In genomic region chr3:27721717-27722564, GRCh38 we compare ENCODE assay signal across 9 cellular contexts. TPM values are rescaled to one million over a fixed set of nuclear protein-coding genes. Genes with fewer than 3 reads are reported as not detected.
DNase-seq lines count a peak whose midpoint lies in the region; ATAC-seq and TF ChIP-seq lines count a peak whose summit lies in the region.
"Had no signal": no experiment of that assay in that cellular context is flagged by ENCODE, and none has a peak within 500 bp of the region (broad histone marks: within the 10 kb centered on the region; RNA-seq: fewer than 3 reads in every experiment).

Gene EOMES, minus strand, starts transcription at chr3:27722323. Its CDS starts 29 bp downstream, at chr3:27722294.

- H3K27ac ChIP-seq in Peyer's patch (peak within 1 kb of the TSS in 1 of 4 donors; percentile 58), gastrocnemius medialis (no peak within 1 kb of the TSS)
- H3K27ac ChIP-seq: adrenal gland had no signal

- ATAC-seq in GM19467 (IDR thresholded peaks at IDR 0.05; ENCODE audit: unreplicated experiment) (peak; percentile 69), HG03571 (IDR thresholded peaks at IDR 0.05; ENCODE audit: unreplicated experiment) (peak; percentile 63), Right ventricle myocardium superior (ENCODE audit: poor library complexity) (peak; percentile 58), gastrocnemius medialis (no peak)

- TF ChIP-seq POLR2A in Peyer's patch (IDR thresholded peaks at IDR 0.05), result no peak
- TF ChIP-seq POLR2A in gastrocnemius medialis (IDR thresholded peaks at IDR 0.05), result no peak

- peak; percentile 79 for DNase-seq in COLO668 (lab: John Stamatoyannopoulos, UW; ENCODE audit: unreplicated experiment)
- DNase-seq in Peyer's patch, result peak; percentile 58 to 81 (median 60)
- DNase-seq in activated T-helper 9 cell treated with anti-CD3 and anti-CD28 coated beads, Interleukin-2, amount 50 U/mL, for 16 hours (ENCODE audit: low read depth), result peak; percentile 44
- DNase-seq in Right ventricle myocardium superior, result no peak
- DNase-seq in gastrocnemius medialis, result no peak
- DNase-seq in middle frontal gyrus (ENCODE audit: extremely low spot score, low spot score), result no peak

- H3K27me3 ChIP-seq in Peyer's patch (peaks cover 0 to 34% of the 10 kb centered on the region in 2 donors), gastrocnemius medialis (peaks cover 77 to 98% (median 88%) of the 10 kb centered on the region in 3 donors)

- H3K4me3 ChIP-seq in Peyer's patch (peak within 1 kb of the TSS; percentile 39 to 57 (median 54)), gastrocnemius medialis (peak within 1 kb of the TSS; percentile 43 to 61 (median 50))

- in situ Hi-C loops in gastrocnemius medialis (cut with MboI; ENCODE audit: low sequenced_read_pairs in 4 of 4), result loop anchor here in 2 of 4 donors (25.0 kb wide), 2 partner anchors 540 to 590 kb away; no protein-coding TSS in a partner anchor

- H3K9me3 ChIP-seq in Peyer's patch (no peaks in the 10 kb centered on the region), gastrocnemius medialis (no peaks in the 10 kb centered on the region)
- H3K9me3 ChIP-seq: adrenal gland had no signal

- H3K36me3 ChIP-seq in Peyer's patch (no peaks in the 10 kb centered on the region), gastrocnemius medialis (no peaks in the 10 kb centered on the region)
- H3K36me3 ChIP-seq: adrenal gland had no signal

- peak in 3 of 6 experiments; percentile 19 to 30 (median 25) for TF ChIP-seq CTCF in Peyer's patch (IDR thresholded peaks at IDR 0.05)
- TF ChIP-seq CTCF in gastrocnemius medialis (IDR thresholded peaks at IDR 0.05 in 4 of 5, conservative IDR thresholded peaks at IDR 0.05 in 1 of 5), result peak in 2 of 5 experiments; percentile 10 to 16

- intact Hi-C loops in Right ventricle myocardium superior (cut with DNase I) (no loop called here), gastrocnemius medialis (cut with DNase I; ENCODE audit: low total_unique reads) (no loop called here)

- H3K4me1 ChIP-seq in Peyer's patch (peaks cover 0 to 35% (median 9%) of the 10 kb centered on the region in 4 donors), gastrocnemius medialis (peaks cover 19 to 27% of the 10 kb centered on the region in 2 donors)

RNA-seq across cellular contexts. Expression of gene EOMES, which starts in this region (rescaled TPM):
- total RNA-seq in Peyer's patch, result under 1 TPM in 1 of 4 donors, not detected in 3; 0.70 TPM
- 0.08 TPM for total RNA-seq in Right ventricle myocardium superior
- not detected for total RNA-seq in gastrocnemius medialis

Comparison
In these comparisons a context has a peak if more than half of its experiments do, and no peak if none do; other contexts are left out.
1. Peak in DNase-seq and H3K4me3 ChIP-seq in Peyer's patch; RNA of the gene not detected or under 1 TPM.
2. Peak in ATAC-seq in Right ventricle myocardium superior; RNA of the gene not detected or under 1 TPM.
3. DNase-seq: peak in COLO668 (single experiment) and activated T-helper 9 cell treated with anti-CD3 and anti-CD28 coated beads, Interleukin-2, amount 50 U/mL, for 16 hours (single experiment); none in Right ventricle myocardium superior (single experiment), gastrocnemius medialis (0 of 2) and middle frontal gyrus (single experiment).
4. ATAC-seq: peak in GM19467 (single experiment) and HG03571 (single experiment); none in gastrocnemius medialis (0 of 2).